ENCODE assay signal across 16 cellular contexts in the genomic region with DNA sequence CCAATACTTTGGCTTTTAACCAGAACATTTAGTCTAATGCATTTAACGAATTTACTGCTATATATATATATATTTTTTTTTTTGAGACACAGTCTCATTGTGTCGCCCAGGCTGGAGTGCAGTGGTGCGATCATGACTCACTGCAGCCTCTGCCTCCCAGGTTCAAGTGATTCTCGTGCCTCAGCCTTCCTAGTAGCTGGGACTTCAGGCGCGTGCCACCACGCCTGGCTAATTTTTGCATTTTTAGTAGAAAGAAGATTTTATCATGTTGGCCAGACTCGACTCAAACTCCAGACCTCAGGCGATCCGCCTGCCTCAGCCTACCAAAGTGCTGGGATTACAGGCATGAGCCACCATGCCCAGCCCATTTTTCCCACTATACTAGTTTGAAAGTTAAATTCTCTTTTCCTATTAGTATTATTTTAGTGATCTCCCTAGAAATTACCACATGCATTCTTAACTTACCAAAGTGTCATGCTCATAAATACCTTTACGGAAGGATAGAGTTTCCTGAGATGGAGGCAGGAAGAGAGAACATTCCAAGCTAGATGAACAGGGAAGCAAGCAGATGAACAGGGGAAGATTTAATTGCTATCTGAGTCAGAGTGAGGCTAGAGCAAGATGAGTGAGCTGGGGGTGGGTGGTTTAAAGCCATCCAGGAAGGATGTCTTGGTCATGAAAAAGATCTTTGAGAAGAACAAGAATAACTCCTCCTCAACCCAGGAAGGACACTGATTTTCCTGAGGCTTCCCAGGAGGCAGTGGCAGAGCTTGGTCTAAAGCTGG. TPM values are rescaled to one million over a fixed set of nuclear protein-coding genes. Genes with fewer than 3 reads are reported as not detected.
A peak's percentile ranks its signal among the peaks of the same experiment; 100 is the strongest.
DNase-seq lines count a peak whose midpoint lies in the region; ATAC-seq, FAIRE-seq and TF ChIP-seq lines count a peak whose summit lies in the region.
"Had no signal": no experiment of that assay in that cellular context is flagged by ENCODE, and none has a peak within 500 bp of the region (broad histone marks: within the 10 kb centered on the region; RNA-seq: fewer than 3 reads in every experiment).

No MANE protein-coding gene starts in this region.

- H3K27me3 ChIP-seq in upper lobe of right lung (no peaks in the 10 kb centered on the region), vagina (no peaks in the 10 kb centered on the region)

- H3K36me3 ChIP-seq in upper lobe of right lung (no peaks in the 10 kb centered on the region), vagina (no peaks in the 10 kb centered on the region)

- no peaks in the 10 kb centered on the region for H3K9me3 Mint-ChIP-seq in WTC11
- H3K9me3 Mint-ChIP-seq: brain had no signal

- POLR2A ChIA-PET in WTC11 (lab: Charles Lee) = interaction anchor here (0.5 to 0.6 kb wide), 2 partner anchors 24 to 312 kb away, joined by 3 read pairs; no protein-coding TSS in a partner anchor

- FAIRE-seq in H54 (lab: Jason Lieb, UNC) = peak; percentile 38
- FAIRE-seq: GM12891 had no signal

- intact Hi-C loops in upper lobe of right lung (cut with DNase I) = no loop called here
- intact Hi-C loops in vagina (cut with DNase I) = no loop called here

- no peak overlapping the region for H3K4me3 ChIP-seq in upper lobe of right lung
- no peak overlapping the region for H3K4me3 ChIP-seq in vagina

- TF ChIP-seq CTCF in upper lobe of right lung (IDR thresholded peaks at IDR 0.05) (no peak), WTC11 (IDR thresholded peaks at IDR 0.05) (no peak), vagina (IDR thresholded peaks at IDR 0.05) (no peak)

- no peak overlapping the region for H3K27ac ChIP-seq in upper lobe of right lung
- no peak overlapping the region for H3K27ac ChIP-seq in vagina
- H3K27ac ChIP-seq: C4-2B had no signal

- no peak overlapping the region for H3K4me3 Mint-ChIP-seq in WTC11

- DNase-seq in H54 (ENCODE audit: insufficient read length, low spot score) (peak; percentile 73), hepatic stellate cell (ENCODE audit: low spot score) (peak; percentile 60), upper lobe of right lung (peak; percentile 21), NCI-H2171 (lab: John Stamatoyannopoulos, UW) (no peak), WTC11 (ENCODE audit: low spot score) (no peak), vagina (ENCODE audit: extremely low spot score in 2 of 2) (no peak)
- DNase-seq: activated naive CD4-positive, alpha-beta T cell treated with Interleukin-2 at 50 U/mL for 16 hours; foreskin melanocyte; MM.1S; NCI-H2107; NK-92 treated with Interleukin-12 subunit alpha and Interleukin-12 subunit beta, amount 100 ng/mL, for 24 hours; nucleus accumbens had no signal

- H3K27me3 Mint-ChIP-seq in WTC11 (ENCODE audit: low read depth) = no peaks in the 10 kb centered on the region; the same call in 1 of the 2 replicates
- H3K27me3 Mint-ChIP-seq: brain had no signal

- peaks cover 2% of the 10 kb centered on the region for H3K4me1 Mint-ChIP-seq in WTC11

- H3K36me3 Mint-ChIP-seq in WTC11 = no peaks in the 10 kb centered on the region

- no peak overlapping the region for H3K27ac Mint-ChIP-seq in WTC11
- H3K27ac Mint-ChIP-seq: brain had no signal

- TF ChIP-seq POLR2A in H54 (IDR thresholded peaks at IDR 0.05; ENCODE audit: low read depth, low read length) (no peak), vagina (IDR thresholded peaks at IDR 0.05) (no peak)

- H3K9me3 ChIP-seq in upper lobe of right lung (no peaks in the 10 kb centered on the region), vagina (no peaks in the 10 kb centered on the region)

- ATAC-seq in SK-N-SH treated with all-trans-retinoic acid at 6 μM for 48 hours (peak; percentile 9; the same call in 1 of the 3 replicates), upper lobe of right lung (no peak), WTC11 (no peak)

- CTCF ChIA-PET in WTC11 (lab: Charles Lee) = no interaction called here

- H3K4me1 ChIP-seq in upper lobe of right lung (peaks cover 4% of the 10 kb centered on the region), vagina (peaks cover 13% of the 10 kb centered on the region)

TF ChIP-seq in SK-N-SH treated with all-trans-retinoic acid at 6 μM for 48 hours, 23 proteins besides CTCF, POLR2A, EP300 and RAD21 (continues in another document):
- TF ChIP-seq ZFP3 (CRISPR knock-in tag; IDR thresholded peaks at IDR 0.05) (no peak), RARB (CRISPR knock-in tag; IDR thresholded peaks at IDR 0.05) (no peak), GLIS3 (CRISPR knock-in tag; IDR thresholded peaks at IDR 0.05) (no peak), ZNF70 (CRISPR knock-in tag; IDR thresholded peaks at IDR 0.05) (no peak), SNAI2 (CRISPR knock-in tag; IDR thresholded peaks at IDR 0.05) (no peak), CSDC2 (CRISPR knock-in tag; IDR thresholded peaks at IDR 0.05) (no peak), BACH2 (CRISPR knock-in tag; IDR thresholded peaks at IDR 0.05; ENCODE audit: borderline replicate concordance) (no peak), TCF4 (CRISPR knock-in tag; IDR thresholded peaks at IDR 0.05; ENCODE audit: borderline replicate concordance) (no peak)
- TF ChIP-seq, protein P1, sequence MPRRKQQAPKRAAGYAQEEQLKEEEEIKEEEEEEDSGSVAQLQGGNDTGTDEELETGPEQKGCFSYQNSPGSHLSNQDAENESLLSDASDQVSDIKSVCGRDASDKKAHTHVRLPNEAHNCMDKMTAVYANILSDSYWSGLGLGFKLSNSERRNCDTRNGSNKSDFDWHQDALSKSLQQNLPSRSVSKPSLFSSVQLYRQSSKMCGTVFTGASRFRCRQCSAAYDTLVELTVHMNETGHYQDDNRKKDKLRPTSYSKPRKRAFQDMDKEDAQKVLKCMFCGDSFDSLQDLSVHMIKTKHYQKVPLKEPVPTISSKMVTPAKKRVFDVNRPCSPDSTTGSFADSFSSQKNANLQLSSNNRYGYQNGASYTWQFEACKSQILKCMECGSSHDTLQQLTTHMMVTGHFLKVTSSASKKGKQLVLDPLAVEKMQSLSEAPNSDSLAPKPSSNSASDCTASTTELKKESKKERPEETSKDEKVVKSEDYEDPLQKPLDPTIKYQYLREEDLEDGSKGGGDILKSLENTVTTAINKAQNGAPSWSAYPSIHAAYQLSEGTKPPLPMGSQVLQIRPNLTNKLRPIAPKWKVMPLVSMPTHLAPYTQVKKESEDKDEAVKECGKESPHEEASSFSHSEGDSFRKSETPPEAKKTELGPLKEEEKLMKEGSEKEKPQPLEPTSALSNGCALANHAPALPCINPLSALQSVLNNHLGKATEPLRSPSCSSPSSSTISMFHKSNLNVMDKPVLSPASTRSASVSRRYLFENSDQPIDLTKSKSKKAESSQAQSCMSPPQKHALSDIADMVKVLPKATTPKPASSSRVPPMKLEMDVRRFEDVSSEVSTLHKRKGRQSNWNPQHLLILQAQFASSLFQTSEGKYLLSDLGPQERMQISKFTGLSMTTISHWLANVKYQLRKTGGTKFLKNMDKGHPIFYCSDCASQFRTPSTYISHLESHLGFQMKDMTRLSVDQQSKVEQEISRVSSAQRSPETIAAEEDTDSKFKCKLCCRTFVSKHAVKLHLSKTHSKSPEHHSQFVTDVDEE (CRISPR knock-in tag; IDR thresholded peaks at IDR 0.05) = no peak

TF ChIP-seq in WTC11, 78 proteins besides CTCF, POLR2A, EP300 and RAD21 (continues in another document):
- TF ChIP-seq SMAD3 (CRISPR knock-in tag; IDR thresholded peaks at IDR 0.05; ENCODE audit: borderline replicate concordance) = no peak
- TF ChIP-seq ZNF512 (CRISPR knock-in tag; IDR thresholded peaks at IDR 0.05; ENCODE audit: borderline replicate concordance) = no peak
- TF ChIP-seq ESRRA (CRISPR knock-in tag; IDR thresholded peaks at IDR 0.05; ENCODE audit: borderline replicate concordance) = no peak
- TF ChIP-seq, protein P2, sequence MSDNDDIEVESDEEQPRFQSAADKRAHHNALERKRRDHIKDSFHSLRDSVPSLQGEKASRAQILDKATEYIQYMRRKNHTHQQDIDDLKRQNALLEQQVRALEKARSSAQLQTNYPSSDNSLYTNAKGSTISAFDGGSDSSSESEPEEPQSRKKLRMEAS (CRISPR knock-in tag; IDR thresholded peaks at IDR 0.05) = no peak
- TF ChIP-seq CDX4 (CRISPR knock-in tag; IDR thresholded peaks at IDR 0.05; ENCODE audit: borderline replicate concordance) = no peak
- TF ChIP-seq ATF1 (CRISPR knock-in tag; IDR thresholded peaks at IDR 0.05) = no peak
- no peak for TF ChIP-seq HMGA2 (CRISPR knock-in tag; IDR thresholded peaks at IDR 0.05)

RNA-seq across cellular contexts. Expression of gene PGAP2, which starts 4.4 kb away (rescaled TPM):
- total RNA-seq in upper lobe of right lung (25.0 TPM), WTC11 (2021) (38.2 to 43.0 TPM (median 40.7 TPM) in 3 replicates), vagina (19.6 TPM)

RNA-seq across cellular contexts. Expression of gene NUP98, which starts 6.6 kb away (rescaled TPM):
- total RNA-seq in upper lobe of right lung (80.5 TPM), WTC11 (2021) (81.3 to 91.4 TPM (median 81.4 TPM) in 3 replicates), vagina (110 TPM)

RNA-seq across cellular contexts. Expression of gene RHOG, which starts 36.8 kb away (rescaled TPM):
- 65.6 TPM for total RNA-seq in upper lobe of right lung
- total RNA-seq in WTC11 (2021) = 28.8 to 33.6 TPM (median 28.8 TPM) in 3 replicates
- total RNA-seq in vagina = 107 TPM

RNA-seq across cellular contexts. Expression of gene STIM1, which starts 51.5 kb away (rescaled TPM):
- 60.7 TPM for total RNA-seq in upper lobe of right lung
- total RNA-seq in WTC11 (2021) = 17.0 to 18.0 TPM (median 17.4 TPM) in 3 replicates
- total RNA-seq in vagina = 68.8 TPM

Comparison
In these comparisons a context has a peak if more than half of its experiments do, and no peak if none do; other contexts are left out.
1. DNase-seq: peak in H54 (single experiment), hepatic stellate cell (single experiment) and upper lobe of right lung (single experiment); none in NCI-H2171 (single experiment), WTC11 (single experiment) and vagina (0 of 2).